ENCODE assay signal across 2 cellular contexts in the genomic region with DNA sequence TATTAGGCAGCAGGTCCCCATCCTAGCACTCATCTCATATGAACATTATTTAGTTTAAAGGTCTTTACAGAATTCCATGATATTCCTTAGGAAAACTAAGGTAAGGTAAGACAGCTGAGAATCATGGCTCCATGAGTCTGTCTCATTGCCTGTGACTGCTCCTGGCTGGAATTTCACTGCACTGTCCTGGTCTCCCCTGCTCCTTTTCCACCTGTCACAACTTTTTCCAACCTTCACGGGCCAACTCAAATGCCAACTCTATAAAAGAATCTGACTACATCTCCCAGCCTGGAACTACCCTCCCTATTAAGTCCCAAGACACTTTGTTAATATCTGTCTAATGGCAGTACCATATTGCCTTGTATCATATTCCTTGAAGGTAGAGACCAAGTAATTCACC.
TF ChIP-seq lines count a peak whose summit lies in the region.

No MANE protein-coding gene starts in this region.

TF ChIP-seq in HepG2, 621 proteins besides CTCF, POLR2A, EP300 and RAD21:
- peak; percentile 31; the same call in 1 of the 2 replicates for TF ChIP-seq RBFOX2 (IDR thresholded peaks at IDR 0.05; ENCODE audit: low read depth, low read length)
- peak; percentile 44 for TF ChIP-seq RBM22 (optimal IDR thresholded peaks at IDR 0.05; ENCODE audit: low read length)
- no peak for TF ChIP-seq ZSCAN22 (CRISPR knock-in tag; IDR thresholded peaks at IDR 0.05)

TF ChIP-seq in SK-N-SH, 30 proteins besides CTCF, POLR2A, EP300 and RAD21:
- TF ChIP-seq TAF1 (IDR thresholded peaks at IDR 0.05; ENCODE audit: borderline replicate concordance, low read depth, low read length) = no peak
- TF ChIP-seq GATA2 (CRISPR knock-in tag; IDR thresholded peaks at IDR 0.05) = no peak
- TF ChIP-seq, protein P1, sequence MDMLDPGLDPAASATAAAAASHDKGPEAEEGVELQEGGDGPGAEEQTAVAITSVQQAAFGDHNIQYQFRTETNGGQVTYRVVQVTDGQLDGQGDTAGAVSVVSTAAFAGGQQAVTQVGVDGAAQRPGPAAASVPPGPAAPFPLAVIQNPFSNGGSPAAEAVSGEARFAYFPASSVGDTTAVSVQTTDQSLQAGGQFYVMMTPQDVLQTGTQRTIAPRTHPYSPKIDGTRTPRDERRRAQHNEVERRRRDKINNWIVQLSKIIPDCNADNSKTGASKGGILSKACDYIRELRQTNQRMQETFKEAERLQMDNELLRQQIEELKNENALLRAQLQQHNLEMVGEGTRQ (IDR thresholded peaks at IDR 0.05; ENCODE audit: borderline replicate concordance, low read depth, low read length) = no peak
- no peak for TF ChIP-seq MXI1 (IDR thresholded peaks at IDR 0.05; ENCODE audit: low read depth, low read length)
- no peak for TF ChIP-seq SIN3A (IDR thresholded peaks at IDR 0.05; ENCODE audit: borderline replicate concordance, low read depth, low read length)
- TF ChIP-seq CHD2 (IDR thresholded peaks at IDR 0.05; ENCODE audit: low read length, partially characterized antibody) = no peak
- TF ChIP-seq MEF2A (IDR thresholded peaks at IDR 0.05; ENCODE audit: borderline replicate concordance, low read depth) = no peak
- TF ChIP-seq, protein P2, sequence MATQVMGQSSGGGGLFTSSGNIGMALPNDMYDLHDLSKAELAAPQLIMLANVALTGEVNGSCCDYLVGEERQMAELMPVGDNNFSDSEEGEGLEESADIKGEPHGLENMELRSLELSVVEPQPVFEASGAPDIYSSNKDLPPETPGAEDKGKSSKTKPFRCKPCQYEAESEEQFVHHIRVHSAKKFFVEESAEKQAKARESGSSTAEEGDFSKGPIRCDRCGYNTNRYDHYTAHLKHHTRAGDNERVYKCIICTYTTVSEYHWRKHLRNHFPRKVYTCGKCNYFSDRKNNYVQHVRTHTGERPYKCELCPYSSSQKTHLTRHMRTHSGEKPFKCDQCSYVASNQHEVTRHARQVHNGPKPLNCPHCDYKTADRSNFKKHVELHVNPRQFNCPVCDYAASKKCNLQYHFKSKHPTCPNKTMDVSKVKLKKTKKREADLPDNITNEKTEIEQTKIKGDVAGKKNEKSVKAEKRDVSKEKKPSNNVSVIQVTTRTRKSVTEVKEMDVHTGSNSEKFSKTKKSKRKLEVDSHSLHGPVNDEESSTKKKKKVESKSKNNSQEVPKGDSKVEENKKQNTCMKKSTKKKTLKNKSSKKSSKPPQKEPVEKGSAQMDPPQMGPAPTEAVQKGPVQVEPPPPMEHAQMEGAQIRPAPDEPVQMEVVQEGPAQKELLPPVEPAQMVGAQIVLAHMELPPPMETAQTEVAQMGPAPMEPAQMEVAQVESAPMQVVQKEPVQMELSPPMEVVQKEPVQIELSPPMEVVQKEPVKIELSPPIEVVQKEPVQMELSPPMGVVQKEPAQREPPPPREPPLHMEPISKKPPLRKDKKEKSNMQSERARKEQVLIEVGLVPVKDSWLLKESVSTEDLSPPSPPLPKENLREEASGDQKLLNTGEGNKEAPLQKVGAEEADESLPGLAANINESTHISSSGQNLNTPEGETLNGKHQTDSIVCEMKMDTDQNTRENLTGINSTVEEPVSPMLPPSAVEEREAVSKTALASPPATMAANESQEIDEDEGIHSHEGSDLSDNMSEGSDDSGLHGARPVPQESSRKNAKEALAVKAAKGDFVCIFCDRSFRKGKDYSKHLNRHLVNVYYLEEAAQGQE (IDR thresholded peaks at IDR 0.05; ENCODE audit: low read depth, low read length) = no peak
- no peak for TF ChIP-seq POLR2AphosphoS5 (IDR thresholded peaks at IDR 0.05; ENCODE audit: low read depth, low read length)
